1 cellular context compared by ENCODE assay signal in genomic region chr9:95494416-95495371, GRCh38.
TF ChIP-seq lines count a peak whose summit lies in the region.

No MANE protein-coding gene starts in this region.

TF ChIP-seq in GM12878, 131 proteins besides CTCF, POLR2A, EP300 and RAD21 (continued from another document and continues in another):
- TF ChIP-seq ZNF687 (IDR thresholded peaks at IDR 0.05) (0 out of 2 replicates have a peak, but pooled peaks have one; percentile 37), NKRF (conservative IDR thresholded peaks at IDR 0.05) (no peak), SIN3A (IDR thresholded peaks at IDR 0.05; ENCODE audit: low read depth, low read length) (peak; percentile 45; the same call in 1 of the 2 replicates), ATF2 (IDR thresholded peaks at IDR 0.05; ENCODE audit: low read length) (no peak), RUNX3 (IDR thresholded peaks at IDR 0.05; ENCODE audit: low read length) (peak; percentile 78), MTA2 (IDR thresholded peaks at IDR 0.05; ENCODE audit: low read depth) (peak; percentile 37; the same call in 1 of the 2 replicates), LARP7 (IDR thresholded peaks at IDR 0.05) (no peak), ZBTB33 (IDR thresholded peaks at IDR 0.05) (no peak), REST (IDR thresholded peaks at IDR 0.05; ENCODE audit: low read depth, low read length) (peak; percentile 70; the same call in 1 of the 2 replicates), SREBF2 (IDR thresholded peaks at IDR 0.05; ENCODE audit: low read length) (no peak), ZNF207 (IDR thresholded peaks at IDR 0.05; ENCODE audit: borderline replicate concordance) (no peak), ZBED1 (IDR thresholded peaks at IDR 0.05; ENCODE audit: borderline replicate concordance) (no peak), CEBPB (IDR thresholded peaks at IDR 0.05; ENCODE audit: borderline replicate concordance in 1 of 2, low read depth in 2 of 2, low read length in 2 of 2) (peak in 1 of 2 experiments; percentile 44; a peak in 1 of 4 replicates), PML (IDR thresholded peaks at IDR 0.05; ENCODE audit: low read length) (no peak), ZBTB11 (CRISPR knock-in tag; IDR thresholded peaks at IDR 0.05) (no peak), PAX5 (IDR thresholded peaks at IDR 0.05; ENCODE audit: borderline replicate concordance, low read depth, low read length) (peak; percentile 88; the same call in 1 of the 2 replicates), SPI1 (IDR thresholded peaks at IDR 0.05; ENCODE audit: borderline replicate concordance, insufficient read depth, low read depth, low read length) (peak; percentile 12; the same call in 1 of the 2 replicates), ETV6 (conservative IDR thresholded peaks at IDR 0.05 in 1 of 2, IDR thresholded peaks at IDR 0.05 in 1 of 2; ENCODE audit: borderline replicate concordance in 1 of 2, low read depth in 1 of 2) (peak in 1 of 2 experiments; percentile 67; a peak in 2 of 4 replicates), MAX (IDR thresholded peaks at IDR 0.05; ENCODE audit: low read depth, low read length) (peak; percentile 32; the same call in 1 of the 2 replicates), EED (IDR thresholded peaks at IDR 0.05; ENCODE audit: low read depth) (peak; percentile 85), RELB (IDR thresholded peaks at IDR 0.05; ENCODE audit: low read depth) (0 out of 2 replicates have a peak, but pooled peaks have one; percentile 50), CEBPZ (IDR thresholded peaks at IDR 0.05; ENCODE audit: low read depth, low read length) (no peak), POU2F2 (IDR thresholded peaks at IDR 0.05; ENCODE audit: borderline replicate concordance, low read depth, low read length) (no peak), MXI1 (IDR thresholded peaks at IDR 0.05; ENCODE audit: low read depth, low read length) (peak; percentile 55; the same call in 1 of the 2 replicates), BHLHE40 (IDR thresholded peaks at IDR 0.05; ENCODE audit: borderline replicate concordance in 1 of 2, low read depth in 2 of 2, low read length in 1 of 2) (peak; percentile 78 to 89), IKZF1 (conservative IDR thresholded peaks at IDR 0.05) (peak; percentile 93), TCF3 (IDR thresholded peaks at IDR 0.05; ENCODE audit: borderline replicate concordance, insufficient read depth, low read depth, low read length) (peak; percentile 81; the same call in 1 of the 2 replicates), CREB1 (IDR thresholded peaks at IDR 0.05; ENCODE audit: low read depth) (peak; percentile 71; the same call in 1 of the 2 replicates)
